Comparison of ENCODE assay signal across 38 cellular contexts in genomic region chr9:1702701-1703100, GRCh38.
"Had no signal": no experiment of that assay in that cellular context is flagged by ENCODE, and none has a peak within 500 bp of the region (broad histone marks: within the 10 kb centered on the region; RNA-seq: fewer than 3 reads in every experiment).

No MANE protein-coding gene starts in this region.

- DNase-seq: activated effector memory CD4-positive, alpha-beta T cell treated with anti-CD3 and anti-CD28 coated beads, Interleukin-2, amount 50 U/mL, for 16 hours; activated effector memory CD4-positive, alpha-beta T cell treated with Interleukin-2 at 50 U/mL for 16 hours; activated gamma-delta T cell; activated gamma-delta T cell treated with Interleukin-2 at 50 U/mL for 16 hours; activated naive CD4-positive, alpha-beta T cell; activated naive CD4-positive, alpha-beta T cell treated with anti-CD3 and anti-CD28 coated beads for 36 hours; activated naive CD4-positive, alpha-beta T cell treated with anti-CD3 and anti-CD28 coated beads, Interleukin-2, amount 10 ng/mL, durations not matched to agents 7 days and 5 days; activated naive CD4-positive, alpha-beta T cell treated with anti-CD3 and anti-CD28 coated beads, Interleukin-2, amount 50 U/mL, for 16 hours; activated naive CD4-positive, alpha-beta T cell treated with Interleukin-2 at 50 U/mL for 16 hours; activated naive CD8-positive, alpha-beta T cell treated with anti-CD3 and anti-CD28 coated beads for 36 hours; activated naive CD8-positive, alpha-beta T cell treated with anti-CD3 and anti-CD28 coated beads, Interleukin-2, amount 10 ng/mL, durations not matched to agents 7 days and 5 days; activated naive CD8-positive, alpha-beta T cell treated with anti-CD3 and anti-CD28 coated beads, Interleukin-2, amount 50 U/mL, for 24 hours; activated T-cell treated with anti-CD3 and anti-CD28 coated beads, Interleukin-2, amount 50 U/mL, for 1 hour; activated T-cell treated with anti-CD3 and anti-CD28 coated beads, Interleukin-2, amount 50 U/mL, for 24 hours; activated T-cell treated with anti-CD3 and anti-CD28 coated beads, Interleukin-2, amount 50 U/mL, for 4 hours; activated T-cell treated with anti-CD3 and anti-CD28 coated beads, Interleukin-2, amount 50 U/mL, for 48 hours; activated T-cell treated with anti-CD3 and anti-CD28 coated beads, Interleukin-2, amount 50 U/mL, for 72 hours; adrenal gland; amniotic stem cell; amygdala; anterior cingulate cortex; aorta; body of pancreas; brain microvascular endothelial cell; caudate nucleus; central memory CD4-positive, alpha-beta T cell; cerebellar nuclear complex had no signal

- H3K4me3 ChIP-seq: adrenal gland, ascending aorta, body of pancreas, breast epithelium, cardiac muscle cell had no signal

- H3K4me3 Mint-ChIP-seq: activated naive CD4-positive, alpha-beta T cell treated with anti-CD3 and anti-CD28 coated beads for 36 hours; activated naive CD4-positive, alpha-beta T cell treated with anti-CD3 and anti-CD28 coated beads, Interleukin-2, amount 10 ng/mL, durations not matched to agents 7 days and 5 days; activated naive CD4-positive, alpha-beta T cell treated with anti-CD3 and anti-CD28 coated beads, Interleukin-2, amount 50 U/mL, for 24 hours; activated naive CD8-positive, alpha-beta T cell; activated naive CD8-positive, alpha-beta T cell treated with anti-CD3 and anti-CD28 coated beads for 36 hours; activated naive CD8-positive, alpha-beta T cell treated with anti-CD3 and anti-CD28 coated beads, Interleukin-2, amount 10 ng/mL, durations not matched to agents 7 days and 5 days; activated naive CD8-positive, alpha-beta T cell treated with anti-CD3 and anti-CD28 coated beads, Interleukin-2, amount 50 U/mL, for 24 hours; activated T-cell treated with anti-CD3 and anti-CD28 coated beads, Interleukin-2, amount 50 U/mL, for 24 hours; activated T-cell treated with anti-CD3 and anti-CD28 coated beads, Interleukin-2, amount 50 U/mL, for 4 hours; activated T-cell treated with anti-CD3 and anti-CD28 coated beads, Interleukin-2, amount 50 U/mL, for 72 hours; activated T-helper 1 cell treated with anti-CD3 and anti-CD28 coated beads, Interleukin-12 subunit alpha, Interleukin-12 subunit beta, Interleukin-2, Interleukin-4 antibody, amounts not matched to agents 30 ng/mL and 10 ng/mL and 1 ng/mL, durations not matched to agents 14 hours and 24 hours and 36 hours; activated T-helper 17 cell treated with anti-CD3 and anti-CD28 coated beads, Interleukin-2, amount 50 U/mL, for 72 hours; brain; central memory CD8-positive, alpha-beta T cell had no signal

- H3K36me3 Mint-ChIP-seq: activated naive CD4-positive, alpha-beta T cell treated with anti-CD3 and anti-CD28 coated beads, Interleukin-2, amount 10 ng/mL, durations not matched to agents 7 days and 5 days; activated naive CD4-positive, alpha-beta T cell treated with anti-CD3 and anti-CD28 coated beads, Interleukin-2, amount 50 U/mL, for 24 hours; activated naive CD4-positive, alpha-beta T cell treated with anti-CD3 and anti-CD28 coated beads, Interleukin-2, amount 50 U/mL, for 72 hours; activated naive CD8-positive, alpha-beta T cell; activated naive CD8-positive, alpha-beta T cell treated with anti-CD3 and anti-CD28 coated beads for 36 hours; activated naive CD8-positive, alpha-beta T cell treated with anti-CD3 and anti-CD28 coated beads, Interleukin-2, amount 10 ng/mL, durations not matched to agents 7 days and 5 days; brain had no signal

- H3K36me3 ChIP-seq: adrenal gland, ascending aorta, brain microvascular endothelial cell, breast epithelium, cardiac muscle cell had no signal

- H3K4me1 ChIP-seq: adrenal gland, ascending aorta, body of pancreas, breast epithelium had no signal

- H3K9me3 ChIP-seq: ascending aorta, body of pancreas, breast epithelium had no signal

- H3K4me1 Mint-ChIP-seq: activated naive CD4-positive, alpha-beta T cell treated with anti-CD3 and anti-CD28 coated beads, Interleukin-2, amount 10 ng/mL, durations not matched to agents 7 days and 5 days; activated naive CD4-positive, alpha-beta T cell treated with anti-CD3 and anti-CD28 coated beads, Interleukin-2, amount 50 U/mL, for 24 hours; activated naive CD8-positive, alpha-beta T cell treated with anti-CD3 and anti-CD28 coated beads for 36 hours; activated naive CD8-positive, alpha-beta T cell treated with anti-CD3 and anti-CD28 coated beads, Interleukin-2, amount 10 ng/mL, durations not matched to agents 7 days and 5 days; activated naive CD8-positive, alpha-beta T cell treated with anti-CD3 and anti-CD28 coated beads, Interleukin-2, amount 50 U/mL, for 24 hours; activated T-helper 17 cell treated with anti-CD3 and anti-CD28 coated beads, Interleukin-2, amount 50 U/mL, for 72 hours; central memory CD8-positive, alpha-beta T cell had no signal

- H3K9me3 Mint-ChIP-seq: activated naive CD4-positive, alpha-beta T cell treated with anti-CD3 and anti-CD28 coated beads for 36 hours; activated naive CD4-positive, alpha-beta T cell treated with anti-CD3 and anti-CD28 coated beads, Interleukin-2, amount 10 ng/mL, durations not matched to agents 7 days and 5 days; activated naive CD4-positive, alpha-beta T cell treated with anti-CD3 and anti-CD28 coated beads, Interleukin-2, amount 50 U/mL, for 24 hours; activated naive CD4-positive, alpha-beta T cell treated with anti-CD3 and anti-CD28 coated beads, Interleukin-2, amount 50 U/mL, for 72 hours; activated naive CD8-positive, alpha-beta T cell treated with anti-CD3 and anti-CD28 coated beads for 36 hours; activated naive CD8-positive, alpha-beta T cell treated with anti-CD3 and anti-CD28 coated beads, Interleukin-2, amount 50 U/mL, for 24 hours; activated T-cell treated with anti-CD3 and anti-CD28 coated beads, Interleukin-2, amount 50 U/mL, for 24 hours; activated T-cell treated with anti-CD3 and anti-CD28 coated beads, Interleukin-2, amount 50 U/mL, for 4 hours; activated T-cell treated with anti-CD3 and anti-CD28 coated beads, Interleukin-2, amount 50 U/mL, for 72 hours; activated T-helper 1 cell treated with anti-CD3 and anti-CD28 coated beads, Interleukin-12 subunit alpha, Interleukin-12 subunit beta, Interleukin-2, Interleukin-4 antibody, amounts not matched to agents 30 ng/mL and 10 ng/mL and 1 ng/mL, durations not matched to agents 14 hours and 24 hours and 36 hours; activated T-helper 17 cell treated with anti-CD3 and anti-CD28 coated beads, Interleukin-2, amount 50 U/mL, for 72 hours; activated T-helper 2 cell treated with anti-CD3 and anti-CD28 coated beads, Interferon-gamma antibody, Interleukin-2, Interleukin-4, amounts not matched to agents 10 μg/mL and 5 μg/mL and 100 μg/mL, durations not matched to agents 14 hours and 24 hours and 36 hours; central memory CD8-positive, alpha-beta T cell had no signal

- H3K27me3 ChIP-seq: adrenal gland, ascending aorta, body of pancreas, brain microvascular endothelial cell, breast epithelium, cardiac muscle cell had no signal

- H3K27ac ChIP-seq: adrenal gland, ascending aorta, body of pancreas, brain microvascular endothelial cell, breast epithelium, cardiac muscle cell had no signal

- H3K27ac Mint-ChIP-seq: activated naive CD4-positive, alpha-beta T cell treated with anti-CD3 and anti-CD28 coated beads for 36 hours; activated naive CD4-positive, alpha-beta T cell treated with anti-CD3 and anti-CD28 coated beads, Interleukin-2, amount 10 ng/mL, durations not matched to agents 7 days and 5 days; activated naive CD4-positive, alpha-beta T cell treated with anti-CD3 and anti-CD28 coated beads, Interleukin-2, amount 50 U/mL, for 24 hours; activated naive CD4-positive, alpha-beta T cell treated with anti-CD3 and anti-CD28 coated beads, Interleukin-2, amount 50 U/mL, for 72 hours; activated naive CD8-positive, alpha-beta T cell; activated naive CD8-positive, alpha-beta T cell treated with anti-CD3 and anti-CD28 coated beads for 36 hours; activated naive CD8-positive, alpha-beta T cell treated with anti-CD3 and anti-CD28 coated beads, Interleukin-2, amount 10 ng/mL, durations not matched to agents 7 days and 5 days; activated naive CD8-positive, alpha-beta T cell treated with anti-CD3 and anti-CD28 coated beads, Interleukin-2, amount 50 U/mL, for 24 hours; activated T-cell treated with anti-CD3 and anti-CD28 coated beads, Interleukin-2, amount 50 U/mL, for 24 hours; activated T-cell treated with anti-CD3 and anti-CD28 coated beads, Interleukin-2, amount 50 U/mL, for 72 hours; activated T-helper 1 cell treated with anti-CD3 and anti-CD28 coated beads, Interleukin-12 subunit alpha, Interleukin-12 subunit beta, Interleukin-2, Interleukin-4 antibody, amounts not matched to agents 30 ng/mL and 10 ng/mL and 1 ng/mL, durations not matched to agents 14 hours and 24 hours and 36 hours; activated T-helper 17 cell treated with anti-CD3 and anti-CD28 coated beads, Interleukin-2, amount 50 U/mL, for 72 hours; activated T-helper 2 cell treated with anti-CD3 and anti-CD28 coated beads, Interferon-gamma antibody, Interleukin-2, Interleukin-4, amounts not matched to agents 10 μg/mL and 5 μg/mL and 100 μg/mL, durations not matched to agents 14 hours and 24 hours and 36 hours; brain had no signal
